ENCODE assay signal across 20 cellular contexts in genomic region chr2:126681505-126681904, GRCh38. TPM values are rescaled to one million over a fixed set of nuclear protein-coding genes. Genes with fewer than 3 reads are reported as not detected.
DNase-seq lines count a peak whose midpoint lies in the region; ATAC-seq and TF ChIP-seq lines count a peak whose summit lies in the region.
"Had no signal": no experiment of that assay in that cellular context is flagged by ENCODE, and none has a peak within 500 bp of the region (broad histone marks: within the 10 kb centered on the region; RNA-seq: fewer than 3 reads in every experiment).

No MANE protein-coding gene starts in this region.

- DNase-seq in activated naive CD4-positive, alpha-beta T cell treated with anti-CD3 and anti-CD28 coated beads, Interleukin-2, amount 10 ng/mL, durations not matched to agents 7 days and 5 days, result no peak
- DNase-seq in MV-4-11 (lab: John Stamatoyannopoulos, UW) (peak; percentile 16), H4 (ENCODE audit: low spot score) (no peak), osteocyte (ENCODE audit: extremely low spot score, unreplicated experiment) (no peak), iPS-NIHi7 (ENCODE audit: extremely low spot score) (no peak)
- no peak for DNase-seq in naive thymus-derived CD8-positive, alpha-beta T cell
- DNase-seq: 8988T; ACHN; BE2C; Calu3; CD4-positive, alpha-beta T cell; COR-L47; DMS53; DMS79 treated with DMSO at 0.1 percent for 48 hours; GF-D8; GM23248; HFFc6 had no signal

- POLR2A ChIA-PET in naive thymus-derived CD8-positive, alpha-beta T cell (lab: Charles Lee), result interaction anchor here (0.7 to 1.2 kb wide), 2 partner anchors 19 to 21 kb away, joined by 3 to 4 read pairs; no protein-coding TSS in a partner anchor

- H3K27me3 Mint-ChIP-seq in activated naive CD4-positive, alpha-beta T cell treated with anti-CD3 and anti-CD28 coated beads, Interleukin-2, amount 50 U/mL, for 24 hours, result no peaks in the 10 kb centered on the region
- H3K27me3 Mint-ChIP-seq in activated naive CD4-positive, alpha-beta T cell treated with anti-CD3 and anti-CD28 coated beads, Interleukin-2, amount 10 ng/mL, durations not matched to agents 7 days and 5 days, result no peaks in the 10 kb centered on the region
- H3K27me3 Mint-ChIP-seq in naive thymus-derived CD8-positive, alpha-beta T cell, result no peaks in the 10 kb centered on the region
- no peaks in the 10 kb centered on the region for H3K27me3 Mint-ChIP-seq in osteocyte (ENCODE audit: unreplicated experiment)
- H3K27me3 Mint-ChIP-seq: CD4-positive, alpha-beta T cell had no signal

- H3K4me1 Mint-ChIP-seq in activated naive CD4-positive, alpha-beta T cell treated with anti-CD3 and anti-CD28 coated beads, Interleukin-2, amount 50 U/mL, for 24 hours, result peaks cover 60% of the 10 kb centered on the region
- H3K4me1 Mint-ChIP-seq in activated naive CD4-positive, alpha-beta T cell treated with anti-CD3 and anti-CD28 coated beads, Interleukin-2, amount 10 ng/mL, durations not matched to agents 7 days and 5 days, result peaks cover 38% of the 10 kb centered on the region
- H3K4me1 Mint-ChIP-seq in naive thymus-derived CD8-positive, alpha-beta T cell, result peaks cover 47 to 94% (median 76%) of the 10 kb centered on the region in 4 donors
- H3K4me1 Mint-ChIP-seq in osteocyte (ENCODE audit: unreplicated experiment), result no peaks in the 10 kb centered on the region

- H3K36me3 Mint-ChIP-seq in activated naive CD4-positive, alpha-beta T cell treated with anti-CD3 and anti-CD28 coated beads, Interleukin-2, amount 50 U/mL, for 24 hours, result peaks cover 26% of the 10 kb centered on the region
- peaks cover 75% of the 10 kb centered on the region for H3K36me3 Mint-ChIP-seq in activated naive CD4-positive, alpha-beta T cell treated with anti-CD3 and anti-CD28 coated beads, Interleukin-2, amount 10 ng/mL, durations not matched to agents 7 days and 5 days
- peaks cover 0 to 73% (median 27%) of the 10 kb centered on the region in 3 donors for H3K36me3 Mint-ChIP-seq in naive thymus-derived CD8-positive, alpha-beta T cell
- H3K36me3 Mint-ChIP-seq in osteocyte (ENCODE audit: unreplicated experiment), result peaks cover 37% of the 10 kb centered on the region

- CTCF ChIA-PET in activated naive CD4-positive, alpha-beta T cell treated with anti-CD3 and anti-CD28 coated beads, Interleukin-2, amount 10 ng/mL, durations not matched to agents 7 days and 5 days (lab: Charles Lee), result no interaction called here

- ATAC-seq in naive thymus-derived CD8-positive, alpha-beta T cell, result no peak
- ATAC-seq: A549 had no signal

- H3K27ac Mint-ChIP-seq in activated naive CD4-positive, alpha-beta T cell treated with anti-CD3 and anti-CD28 coated beads, Interleukin-2, amount 50 U/mL, for 24 hours, result peak overlapping the region; percentile 64
- no peak overlapping the region for H3K27ac Mint-ChIP-seq in activated naive CD4-positive, alpha-beta T cell treated with anti-CD3 and anti-CD28 coated beads, Interleukin-2, amount 10 ng/mL, durations not matched to agents 7 days and 5 days
- peak overlapping the region in 7 of 10 donors; percentile 7 to 75 (median 57) for H3K27ac Mint-ChIP-seq in naive thymus-derived CD8-positive, alpha-beta T cell
- H3K27ac Mint-ChIP-seq in osteocyte (ENCODE audit: unreplicated experiment), result no peak overlapping the region
- H3K27ac Mint-ChIP-seq: CD4-positive, alpha-beta T cell; HFFc6 had no signal

- H3K9me3 Mint-ChIP-seq in activated naive CD4-positive, alpha-beta T cell treated with anti-CD3 and anti-CD28 coated beads, Interleukin-2, amount 50 U/mL, for 24 hours, result no peaks in the 10 kb centered on the region
- peaks cover under 1% of the 10 kb centered on the region for H3K9me3 Mint-ChIP-seq in activated naive CD4-positive, alpha-beta T cell treated with anti-CD3 and anti-CD28 coated beads, Interleukin-2, amount 10 ng/mL, durations not matched to agents 7 days and 5 days
- no peaks in the 10 kb centered on the region for H3K9me3 Mint-ChIP-seq in naive thymus-derived CD8-positive, alpha-beta T cell
- H3K9me3 Mint-ChIP-seq in osteocyte (ENCODE audit: unreplicated experiment), result peaks cover under 1% of the 10 kb centered on the region
- H3K9me3 Mint-ChIP-seq: CD4-positive, alpha-beta T cell had no signal

- no peak for TF ChIP-seq CTCF in osteocyte (IDR thresholded peaks at IDR 0.05)

- no peak overlapping the region for H3K4me3 Mint-ChIP-seq in activated naive CD4-positive, alpha-beta T cell treated with anti-CD3 and anti-CD28 coated beads, Interleukin-2, amount 50 U/mL, for 24 hours
- H3K4me3 Mint-ChIP-seq in activated naive CD4-positive, alpha-beta T cell treated with anti-CD3 and anti-CD28 coated beads, Interleukin-2, amount 10 ng/mL, durations not matched to agents 7 days and 5 days, result no peak overlapping the region
- no peak overlapping the region for H3K4me3 Mint-ChIP-seq in naive thymus-derived CD8-positive, alpha-beta T cell
- no peak overlapping the region for H3K4me3 Mint-ChIP-seq in osteocyte (ENCODE audit: unreplicated experiment)
- H3K4me3 Mint-ChIP-seq: CD14-positive monocyte; CD4-positive, alpha-beta T cell; HFFc6 had no signal

RNA-seq across cellular contexts. Expression of gene GYPC, which starts 25.5 kb away (rescaled TPM):
- total RNA-seq in naive thymus-derived CD8-positive, alpha-beta T cell, result 100 to 1,000 TPM; 151 to 152 TPM
- polyA plus RNA-seq in naive thymus-derived CD8-positive, alpha-beta T cell, result 100 to 1,000 TPM; 199 to 303 (median 265) TPM
- 72.3 and 84.6 TPM in 2 replicates for total RNA-seq in H4 (2014; rRNA removed; shearing (Covaris generic))
- total RNA-seq in osteocyte, result 110 and 114 TPM in 2 replicates
- total RNA-seq: Calu3 had no signal
- polyA plus RNA-seq: A549 had no signal

Comparison
In these comparisons a context has a peak if more than half of its experiments do, and no peak if none do; other contexts are left out.
1. H3K27ac Mint-ChIP-seq: peak in activated naive CD4-positive, alpha-beta T cell treated with anti-CD3 and anti-CD28 coated beads, Interleukin-2, amount 50 U/mL, for 24 hours (single experiment) and naive thymus-derived CD8-positive, alpha-beta T cell (7 of 10); none in activated naive CD4-positive, alpha-beta T cell treated with anti-CD3 and anti-CD28 coated beads, Interleukin-2, amount 10 ng/mL, durations not matched to agents 7 days and 5 days (single experiment) and osteocyte (single experiment).